ENCODE assay signal across 27 cellular contexts in the genomic region with DNA sequence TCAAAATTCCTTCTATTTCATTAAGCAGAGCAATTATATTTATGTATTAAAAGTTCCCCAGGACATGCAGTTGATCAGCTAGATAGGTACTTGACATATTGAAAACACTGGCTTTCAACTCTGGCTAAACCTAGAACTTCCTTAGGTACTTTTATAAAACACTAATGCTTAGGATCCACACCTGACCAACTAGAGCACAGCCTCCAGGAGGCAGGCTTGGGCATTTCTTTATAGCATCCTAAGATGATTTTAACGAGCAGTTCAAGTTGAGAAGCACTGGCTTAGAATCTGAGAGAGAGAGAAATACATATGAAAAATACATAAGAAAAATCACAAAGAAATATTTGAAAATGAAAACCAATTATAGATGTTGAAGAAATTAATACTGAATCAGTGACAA. TPM values are rescaled to one million over a fixed set of nuclear protein-coding genes. Genes with fewer than 3 reads are reported as not detected.
DNase-seq lines count a peak whose midpoint lies in the region; ATAC-seq, FAIRE-seq and TF ChIP-seq lines count a peak whose summit lies in the region.
"Had no signal": no experiment of that assay in that cellular context is flagged by ENCODE, and none has a peak within 500 bp of the region (broad histone marks: within the 10 kb centered on the region; RNA-seq: fewer than 3 reads in every experiment).

No MANE protein-coding gene starts in this region.

- no peak overlapping the region for H3K4me3 ChIP-seq in SK-N-SH (ENCODE audit: low read depth in 2 of 2, low read length in 1 of 2)
- H3K4me3 ChIP-seq in K562: no peak overlapping the region
- no peak overlapping the region for H3K4me3 ChIP-seq in HAP-1
- H3K4me3 ChIP-seq: A549, GM23248, Peyer's patch had no signal

- no peaks in the 10 kb centered on the region for H3K27me3 ChIP-seq in SK-N-SH (ENCODE audit: insufficient read depth)
- H3K27me3 ChIP-seq in K562 (ENCODE audit: control insufficient read depth in 2 of 2, insufficient read depth in 2 of 2, low read length in 2 of 2): no peaks in the 10 kb centered on the region; a peak in 1 of 5 replicates
- H3K27me3 ChIP-seq in HAP-1 (ENCODE audit: low read depth): no peaks in the 10 kb centered on the region
- H3K27me3 ChIP-seq: Peyer's patch had no signal

- WGBS in SK-N-SH (ENCODE audit: low lambda C conversion rate): 25% methylated on average over 1 of the region's 1 CpG
- WGBS in K562 (ENCODE audit: insufficient coverage, low coverage, missing lambda C conversion rate): 0% methylated on average over 1 of the region's 1 CpG

- no peak for TF ChIP-seq POLR2A in K562 (conservative IDR thresholded peaks at IDR 0.05)

- H3K9me2 ChIP-seq in SK-N-SH: no peaks in the 10 kb centered on the region

- H3K9me3 ChIP-seq in SK-N-SH: no peaks in the 10 kb centered on the region
- H3K9me3 ChIP-seq in K562 (replicated peaks; ENCODE audit: control insufficient read depth, insufficient read depth, low read depth, low read length): peaks cover 3% of the 10 kb centered on the region; the same call in 1 of the 2 replicates
- H3K9me3 ChIP-seq in HAP-1: no peaks in the 10 kb centered on the region
- H3K9me3 ChIP-seq: A549, Peyer's patch had no signal

- ATAC-seq in SK-N-SH treated with all-trans-retinoic acid at 6 μM for 48 hours (no peak), K562 (peak; percentile 65)
- ATAC-seq in activated CD4-positive, alpha-beta T cell treated with anti-CD3 and anti-CD28 coated beads for 36 hours: no peak
- ATAC-seq: A549 had no signal

- TF ChIP-seq CTCF in SK-N-SH (IDR thresholded peaks at IDR 0.05) (peak; percentile 12; the same call in 1 of the 2 replicates), LNCAP (IDR thresholded peaks at IDR 0.05) (peak; percentile 16; the same call in 1 of the 2 replicates), K562 (IDR thresholded peaks at IDR 0.05 in 2 of 3, conservative IDR thresholded peaks at IDR 0.05 in 1 of 3; ENCODE audit: insufficient read depth in 2 of 3, low read depth in 1 of 3, low read length in 3 of 3) (peak in 2 of 3 experiments; percentile 33 to 35; a peak in 4 of 6 replicates), MCF 10A (IDR thresholded peaks at IDR 0.05; ENCODE audit: unreplicated experiment) (no peak)

- H3K27me3 Mint-ChIP-seq in activated CD4-positive, alpha-beta T cell treated with anti-CD3 and anti-CD28 coated beads for 36 hours: peaks cover 4% of the 10 kb centered on the region
- peaks cover 36% of the 10 kb centered on the region for H3K27me3 Mint-ChIP-seq in MCF 10A (ENCODE audit: insufficient read depth, unreplicated experiment)

- in situ Hi-C loops in K562 (cut with MboI): no loop called here
- in situ Hi-C loops in HAP-1 (cut with MboI; ENCODE audit: low sequenced_read_pairs): no loop called here

- POLR2A ChIA-PET in SK-N-SH (lab: Yijun Ruan, JAX): no interaction called here
- POLR2A ChIA-PET in K562 (lab: Yijun Ruan, JAX): no interaction called here
- POLR2A ChIA-PET in activated CD4-positive, alpha-beta T cell treated with anti-CD3 and anti-CD28 coated beads for 36 hours (lab: Charles Lee): no interaction called here
- POLR2A ChIA-PET in MCF 10A (lab: Yijun Ruan, JAX): no interaction called here

- H3K4me2 ChIP-seq in SK-N-SH (no peak overlapping the region), K562 (ENCODE audit: insufficient read depth, low read length) (no peak overlapping the region)
- H3K4me2 ChIP-seq: A549 had no signal

- BruUV-seq in K562 (replicated peaks; lab: Mats Ljungman, UMichigan) (no TSS peak), MCF 10A (replicated peaks; lab: Mats Ljungman, UMichigan) (no TSS peak)

- DNase-seq in SK-N-SH (no peak), K562 (ENCODE audit: extremely low read depth in 1 of 4, low spot score in 3 of 4) (no peak), HAP-1 (ENCODE audit: low spot score in 2 of 2) (no peak), MCF 10A (ENCODE audit: unreplicated experiment) (no peak)
- no peak for DNase-seq in activated CD4-positive, alpha-beta T cell treated with anti-CD3 and anti-CD28 coated beads for 36 hours
- DNase-seq: Calu3; CD8-positive, alpha-beta memory T cell; DMS53; GM23248; HCEC 1CT; Karpas-422; MM.1S; NCI-H2029; NCI-H2227 treated with DMSO at 0.1 percent for 48 hours; NCI-H510A; NCI-H69; Peyer's patch; SHP77 treated with DMSO at 0.1 percent for 48 hours; T-helper 2 cell had no signal

- H3K36me3 ChIP-seq in SK-N-SH (replicated peaks in 1 of 2; ENCODE audit: control insufficient read depth in 1 of 2, insufficient read depth in 2 of 2, low read length in 1 of 2) (no peaks in the 10 kb centered on the region), K562 (ENCODE audit: control insufficient read depth, insufficient read depth, low read length) (no peaks in the 10 kb centered on the region), HAP-1 (replicated peaks) (no peaks in the 10 kb centered on the region)
- H3K36me3 ChIP-seq: Peyer's patch had no signal

- no peak overlapping the region for H3K27ac Mint-ChIP-seq in activated CD4-positive, alpha-beta T cell treated with anti-CD3 and anti-CD28 coated beads for 36 hours
- H3K27ac Mint-ChIP-seq in MCF 10A (ENCODE audit: low read depth, unreplicated experiment): no peak overlapping the region
- H3K27ac Mint-ChIP-seq: CD14-positive monocyte had no signal

- no peaks in the 10 kb centered on the region; a peak in 1 of 4 replicates for H3K4me1 ChIP-seq in SK-N-SH (ENCODE audit: control insufficient read depth in 1 of 2, insufficient read depth in 2 of 2, low read depth in 1 of 2, low read length in 1 of 2)
- no peaks in the 10 kb centered on the region for H3K4me1 ChIP-seq in K562 (replicated peaks in 1 of 2; ENCODE audit: control insufficient read depth in 2 of 2, insufficient read depth in 2 of 2, low read length in 2 of 2)
- H3K4me1 ChIP-seq in HAP-1: no peaks in the 10 kb centered on the region
- H3K4me1 ChIP-seq: A549, Peyer's patch had no signal

- no peak overlapping the region for H2AFZ ChIP-seq in SK-N-SH (ENCODE audit: low read depth)
- H2AFZ ChIP-seq in K562 (ENCODE audit: low read depth, low read length): peak overlapping the region; percentile 7; the same call in 1 of the 2 replicates
- H2AFZ ChIP-seq: GM23248 had no signal

- intact Hi-C loops in K562 (cut with micrococcal nuclease): no loop called here
- intact Hi-C loops in activated CD4-positive, alpha-beta T cell treated with anti-CD3 and anti-CD28 coated beads for 36 hours (cut with DNase I, micrococcal nuclease): no loop called here
- intact Hi-C loops in MCF 10A (cut with micrococcal nuclease): no loop called here

- no peak overlapping the region for H3K4me3 Mint-ChIP-seq in activated CD4-positive, alpha-beta T cell treated with anti-CD3 and anti-CD28 coated beads for 36 hours
- H3K4me3 Mint-ChIP-seq in MCF 10A (ENCODE audit: unreplicated experiment): no peak overlapping the region
- H3K4me3 Mint-ChIP-seq: CD14-positive monocyte; CD8-positive, alpha-beta memory T cell had no signal

- TF ChIP-seq RAD21 in SK-N-SH (IDR thresholded peaks at IDR 0.05; ENCODE audit: low read length): no peak
- peak in 1 of 2 experiments; percentile 21; a peak in 1 of 4 replicates for TF ChIP-seq RAD21 in K562 (CRISPR knock-in tag; conservative IDR thresholded peaks at IDR 0.05 in 1 of 2, IDR thresholded peaks at IDR 0.05 in 1 of 2)

- no peak for TF ChIP-seq EP300 in SK-N-SH (IDR thresholded peaks at IDR 0.05; ENCODE audit: borderline replicate concordance in 1 of 2, low read depth in 1 of 2, low read length in 1 of 2)
- TF ChIP-seq EP300 in K562 (IDR thresholded peaks at IDR 0.05; ENCODE audit: low read length): no peak

- H3K79me2 ChIP-seq in SK-N-SH (ENCODE audit: insufficient read depth) (no peaks in the 10 kb centered on the region), K562 (ENCODE audit: control insufficient read depth, insufficient read depth, low read length) (no peaks in the 10 kb centered on the region)

- no peaks in the 10 kb centered on the region for H3F3A ChIP-seq in SK-N-SH (replicated peaks; ENCODE audit: insufficient read depth)

- no peaks in the 10 kb centered on the region for H3K9me1 ChIP-seq in K562 (ENCODE audit: control insufficient read depth, insufficient read depth, low read length)

- H3K9ac ChIP-seq in SK-N-SH (no peak overlapping the region), K562 (ENCODE audit: insufficient read depth in 1 of 2, low read depth in 2 of 2, low read length in 2 of 2) (no peak overlapping the region)
- H3K9ac ChIP-seq: GM23248 had no signal

- H3K36me3 Mint-ChIP-seq in activated CD4-positive, alpha-beta T cell treated with anti-CD3 and anti-CD28 coated beads for 36 hours (ENCODE audit: low read depth): no peaks in the 10 kb centered on the region
- no peaks in the 10 kb centered on the region for H3K36me3 Mint-ChIP-seq in MCF 10A (ENCODE audit: insufficient read depth, unreplicated experiment)
- H3K36me3 Mint-ChIP-seq: CD14-positive monocyte; CD8-positive, alpha-beta memory T cell had no signal

- H3K27ac ChIP-seq in SK-N-SH (ENCODE audit: low read depth in 2 of 2, low read length in 1 of 2) (no peak overlapping the region), K562 (ENCODE audit: extremely low read depth, low read depth, low read length) (no peak overlapping the region)
- H3K27ac ChIP-seq: A549, GM23248, HL-60, Peyer's patch had no signal

- H4K20me1 ChIP-seq in SK-N-SH (ENCODE audit: insufficient read depth) (no peaks in the 10 kb centered on the region), K562 (replicated peaks; ENCODE audit: control insufficient read depth, insufficient read depth, low read length) (no peaks in the 10 kb centered on the region)

- FAIRE-seq in K562 (lab: Jason Lieb, UNC): no peak
- FAIRE-seq: A549, GM18507 had no signal

- no peaks in the 10 kb centered on the region for H3K4me1 Mint-ChIP-seq in activated CD4-positive, alpha-beta T cell treated with anti-CD3 and anti-CD28 coated beads for 36 hours
- H3K4me1 Mint-ChIP-seq in MCF 10A (ENCODE audit: insufficient read depth, unreplicated experiment): no peaks in the 10 kb centered on the region
- H3K4me1 Mint-ChIP-seq: CD14-positive monocyte; CD8-positive, alpha-beta memory T cell had no signal

- H3K9me3 Mint-ChIP-seq in activated CD4-positive, alpha-beta T cell treated with anti-CD3 and anti-CD28 coated beads for 36 hours (ENCODE audit: low read depth): no peaks in the 10 kb centered on the region
- no peaks in the 10 kb centered on the region for H3K9me3 Mint-ChIP-seq in MCF 10A (ENCODE audit: unreplicated experiment)
- H3K9me3 Mint-ChIP-seq: CD8-positive, alpha-beta memory T cell had no signal

- CTCF ChIA-PET in SK-N-SH (lab: Yijun Ruan, JAX): interaction anchor here (0.8 to 1.3 kb wide), 3 partner anchors 10 to 99 kb away, joined by 3 to 5 read pairs (median 4); no protein-coding TSS in a partner anchor
- CTCF ChIA-PET in K562 (lab: Yijun Ruan, JAX; ENCODE audit: low intra/inter-chr PET ratio): no interaction called here
- CTCF ChIA-PET in activated CD4-positive, alpha-beta T cell treated with anti-CD3 and anti-CD28 coated beads for 36 hours (lab: Charles Lee): no interaction called here
- CTCF ChIA-PET in MCF 10A (lab: Yijun Ruan, JAX): interaction anchor here (1.0 kb wide), 1 partner anchor 10 kb away, joined by 4 read pairs; no protein-coding TSS in a partner anchor

RNA-seq across cellular contexts. Expression of a gene that starts 20.8 kb away (rescaled TPM):
- polyA plus RNA-seq in SK-N-SH (2012; rRNA removed) (not detected in 2 replicates), K562 (2011; rRNA removed) (not detected in 2 replicates), K562 (2014; fragmentation: Illumina TruSeq; extraction: Trizol) (not detected in 2 replicates), K562 (2014; fragmentation: Nextera tagmentation; extraction: Ambion mirVana) (not detected), K562 (2014; rRNA removed) (not detected in 2 replicates)
- polyA plus RNA-seq in SK-N-SH (2012; cell fraction: cytosol; rRNA removed): not detected in 2 replicates
- polyA plus RNA-seq in SK-N-SH (2012; cell fraction: nucleus; rRNA removed): not detected in 2 replicates
- not detected in 2 replicates for total RNA-seq in K562 (2011; cell fraction: chromatin; rRNA removed; ENCODE audit: low replicate concordance)
- total RNA-seq in K562 (2011; cell fraction: nucleolus; rRNA removed): not detected in 2 replicates
- not detected in 2 replicates for total RNA-seq in K562 (2011; cell fraction: nucleoplasm; rRNA removed)
- total RNA-seq in K562 (2014; rRNA removed) (not detected in 2 replicates), K562 (2014; rRNA removed; fragmentation: Illumina TruSeq; extraction: Trizol) (not detected in 2 replicates), K562 (2015; rRNA removed; fragmentation: Illumina TruSeq; extraction: Trizol) (not detected in 2 replicates), K562 (2021) (not detected in 2 replicates), MCF 10A (2022) (not detected in 2 replicates)
- polyA plus RNA-seq in K562 (2011; cell fraction: cytosol; rRNA removed): not detected in 2 replicates
- polyA plus RNA-seq in K562 (2011; cell fraction: nucleus; rRNA removed): not detected in 2 replicates
- not detected in 2 replicates for polyA plus RNA-seq in K562 (2012)
- polyA minus RNA-seq in K562 (2011; rRNA and poly(A)+ RNA removed): 0.09 TPM in 1 of 2 replicates, not detected in the other
- polyA minus RNA-seq in K562 (2011; cell fraction: cytosol; rRNA and poly(A)+ RNA removed): not detected in 2 replicates
- not detected in 2 replicates for polyA minus RNA-seq in K562 (2011; cell fraction: nucleus; rRNA and poly(A)+ RNA removed)
- not detected for total RNA-seq in activated CD4-positive, alpha-beta T cell treated with anti-CD3 and anti-CD28 coated beads for 36 hours
- total RNA-seq: Calu3; CD8-positive, alpha-beta memory T cell; Daoy; G401; GM23248 had no signal
- polyA plus RNA-seq: A549; CD14-positive monocyte; CD8-positive, alpha-beta memory T cell; GM23248 had no signal

Comparison
In these comparisons a context has a peak if more than half of its experiments do, and no peak if none do; other contexts are left out.
1. CTCF ChIA-PET loops: an anchor here in SK-N-SH (0.8 to 1.3 kb wide) and MCF 10A (1.0 kb wide); none called in K562 and activated CD4-positive, alpha-beta T cell treated with anti-CD3 and anti-CD28 coated beads for 36 hours.